38 cellular contexts compared by ENCODE assay signal in genomic region chr1:22584970-22585369, GRCh38. TPM values are rescaled to one million over a fixed set of nuclear protein-coding genes. Genes with fewer than 3 reads are reported as not detected.
"Had no signal": no experiment of that assay in that cellular context is flagged by ENCODE, and none has a peak within 500 bp of the region (broad histone marks: within the 10 kb centered on the region; RNA-seq: fewer than 3 reads in every experiment).

No MANE protein-coding gene starts in this region.

- H3K4me3 ChIP-seq: coronary artery, dorsolateral prefrontal cortex, esophagus squamous epithelium, gastroesophageal sphincter had no signal

- H3K4me3 Mint-ChIP-seq: activated CD4-positive, alpha-beta memory T cell treated with anti-CD3 and anti-CD28 coated beads, Interleukin-2, amount 10 ng/mL, durations not matched to agents 7 days and 5 days; activated CD4-positive, alpha-beta T cell treated with anti-CD3 and anti-CD28 coated beads, Interleukin-2, amount 10 ng/mL, durations not matched to agents 7 days and 5 days; activated naive CD8-positive, alpha-beta T cell; activated T-cell treated with anti-CD3 and anti-CD28 coated beads, Interleukin-2, amount 50 U/mL, for 4 hours; activated T-helper 17 cell treated with anti-CD3 and anti-CD28 coated beads, Interleukin-2, amount 50 U/mL, for 72 hours; central memory CD8-positive, alpha-beta T cell; dendritic cell treated with granulocyte-macrophage colony-stimulating factor and Interleukin-4, amounts not matched to agents 40 ng/mL and 50 ng/mL, for 4 days; T-helper 17 cell; T-helper 2 cell treated with Interferon-gamma antibody and Interleukin-4, amounts not matched to agents 5 μg/mL and 100 μg/mL, for 36 hours had no signal

- H3K27ac ChIP-seq: brain microvascular endothelial cell, coronary artery, dorsolateral prefrontal cortex, epithelial cell of prostate, esophagus squamous epithelium, gastroesophageal sphincter had no signal

- H3K36me3 ChIP-seq: brain microvascular endothelial cell, esophagus squamous epithelium, gastroesophageal sphincter had no signal

- FAIRE-seq: astrocyte, bronchial epithelial cell, endometrium, endothelial cell of umbilical vein had no signal

- ATAC-seq: activated T-cell treated with anti-CD3 and anti-CD28 coated beads, Interleukin-2, amount 50 U/mL, for 4 hours; activated T-helper 17 cell treated with anti-CD3 and anti-CD28 coated beads, Interleukin-2, amount 50 U/mL, for 72 hours; gastroesophageal sphincter; T-helper 17 cell had no signal

- H3K27ac Mint-ChIP-seq: activated CD4-positive, alpha-beta memory T cell treated with anti-CD3 and anti-CD28 coated beads, Interleukin-2, amount 10 ng/mL, durations not matched to agents 7 days and 5 days; activated CD4-positive, alpha-beta T cell treated with anti-CD3 and anti-CD28 coated beads, Interleukin-2, amount 10 ng/mL, durations not matched to agents 7 days and 5 days; activated T-helper 17 cell treated with anti-CD3 and anti-CD28 coated beads, Interleukin-2, amount 50 U/mL, for 72 hours; dendritic cell treated with granulocyte-macrophage colony-stimulating factor and Interleukin-4, amounts not matched to agents 40 ng/mL and 50 ng/mL, for 4 days; T-helper 17 cell; T-helper 2 cell treated with Interferon-gamma antibody and Interleukin-4, amounts not matched to agents 5 μg/mL and 100 μg/mL, for 36 hours had no signal

- H3K9me3 ChIP-seq: esophagus squamous epithelium, gastroesophageal sphincter had no signal

- H3K4me1 Mint-ChIP-seq: activated CD4-positive, alpha-beta memory T cell treated with anti-CD3 and anti-CD28 coated beads, Interleukin-2, amount 10 ng/mL, durations not matched to agents 7 days and 5 days; activated CD4-positive, alpha-beta T cell treated with anti-CD3 and anti-CD28 coated beads, Interleukin-2, amount 10 ng/mL, durations not matched to agents 7 days and 5 days; activated T-helper 17 cell treated with anti-CD3 and anti-CD28 coated beads, Interleukin-2, amount 50 U/mL, for 72 hours; central memory CD8-positive, alpha-beta T cell; T-helper 17 cell had no signal

- H3K36me3 Mint-ChIP-seq: activated naive CD8-positive, alpha-beta T cell had no signal

- H3K27me3 Mint-ChIP-seq: activated CD4-positive, alpha-beta memory T cell treated with anti-CD3 and anti-CD28 coated beads, Interleukin-2, amount 10 ng/mL, durations not matched to agents 7 days and 5 days; activated CD4-positive, alpha-beta T cell treated with anti-CD3 and anti-CD28 coated beads, Interleukin-2, amount 10 ng/mL, durations not matched to agents 7 days and 5 days; activated naive CD8-positive, alpha-beta T cell had no signal

- H3K4me1 ChIP-seq: esophagus squamous epithelium had no signal

- DNase-seq: activated CD4-positive, alpha-beta memory T cell treated with anti-CD3 and anti-CD28 coated beads, Interleukin-2, amount 10 ng/mL, durations not matched to agents 7 days and 5 days; activated CD4-positive, alpha-beta T cell treated with anti-CD3 and anti-CD28 coated beads for 1 hour; activated CD4-positive, alpha-beta T cell treated with anti-CD3 and anti-CD28 coated beads for 4 hours; activated CD4-positive, alpha-beta T cell treated with anti-CD3 and anti-CD28 coated beads, Interleukin-2, amount 10 ng/mL, durations not matched to agents 7 days and 5 days; activated CD4-positive, alpha-beta T cell treated with anti-CD3 and anti-CD28 coated beads, Interleukin-2, amount 50 U/mL, for 4 hours; activated CD8-positive, alpha-beta memory T cell treated with anti-CD3 and anti-CD28 coated beads, Interleukin-2, amount 50 U/mL, for 48 hours; activated effector memory CD4-positive, alpha-beta T cell treated with Interleukin-2 at 50 U/mL for 16 hours; activated gamma-delta T cell treated with Interleukin-2 at 50 U/mL for 16 hours; activated naive CD4-positive, alpha-beta T cell treated with anti-CD3 and anti-CD28 coated beads, Interleukin-2, amount 50 U/mL, for 16 hours; activated naive CD4-positive, alpha-beta T cell treated with Interleukin-2 at 50 U/mL for 16 hours; activated T-cell treated with anti-CD3 and anti-CD28 coated beads for 4 hours; activated T-cell treated with anti-CD3 and anti-CD28 coated beads, Interleukin-2, amount 50 U/mL, for 4 hours; amniotic stem cell; anterior cingulate cortex; brain microvascular endothelial cell; dorsolateral prefrontal cortex; effector memory CD4-positive, alpha-beta T cell; esophagus squamous epithelium; foreskin melanocyte; T-helper 1 cell; T-helper 17 cell; T1000 had no signal

- H3K9me3 Mint-ChIP-seq: activated CD4-positive, alpha-beta T cell treated with anti-CD3 and anti-CD28 coated beads, Interleukin-2, amount 10 ng/mL, durations not matched to agents 7 days and 5 days; activated T-cell treated with anti-CD3 and anti-CD28 coated beads, Interleukin-2, amount 50 U/mL, for 4 hours; activated T-helper 17 cell treated with anti-CD3 and anti-CD28 coated beads, Interleukin-2, amount 50 U/mL, for 72 hours; central memory CD8-positive, alpha-beta T cell; dendritic cell treated with granulocyte-macrophage colony-stimulating factor and Interleukin-4, amounts not matched to agents 40 ng/mL and 50 ng/mL, for 4 days; T-helper 2 cell treated with Interferon-gamma antibody and Interleukin-4, amounts not matched to agents 5 μg/mL and 100 μg/mL, for 36 hours had no signal

RNA-seq across cellular contexts. Expression of gene EPHA8, which starts 21.7 kb away (rescaled TPM):
- total RNA-seq: activated CD4-positive, alpha-beta memory T cell treated with anti-CD3 and anti-CD28 coated beads, Interleukin-2, amount 10 ng/mL, durations not matched to agents 7 days and 5 days; activated CD4-positive, alpha-beta T cell treated with anti-CD3 and anti-CD28 coated beads, Interleukin-2, amount 10 ng/mL, durations not matched to agents 7 days and 5 days; activated T-cell treated with anti-CD3 and anti-CD28 coated beads, Interleukin-2, amount 50 U/mL, for 4 hours; activated T-helper 17 cell treated with anti-CD3 and anti-CD28 coated beads, Interleukin-2, amount 50 U/mL, for 72 hours; bronchial epithelial cell; cardiac septum; endothelial cell of umbilical vein; fibroblast of lung; fibroblast of villous mesenchyme; glomerular endothelial cell; T-helper 17 cell had no signal
- polyA plus RNA-seq: endothelial cell of umbilical vein, fibroblast of lung had no signal

RNA-seq across cellular contexts. Expression of gene C1QA, which starts 51.5 kb away (rescaled TPM):
- total RNA-seq: activated CD4-positive, alpha-beta memory T cell treated with anti-CD3 and anti-CD28 coated beads, Interleukin-2, amount 10 ng/mL, durations not matched to agents 7 days and 5 days; activated CD4-positive, alpha-beta T cell treated with anti-CD3 and anti-CD28 coated beads, Interleukin-2, amount 10 ng/mL, durations not matched to agents 7 days and 5 days; activated T-helper 17 cell treated with anti-CD3 and anti-CD28 coated beads, Interleukin-2, amount 50 U/mL, for 72 hours; astrocyte; bronchial epithelial cell; endothelial cell of umbilical vein; fibroblast of lung; fibroblast of villous mesenchyme; glomerular endothelial cell; T-helper 17 cell had no signal
- polyA plus RNA-seq: endothelial cell of umbilical vein, fibroblast of lung had no signal

RNA-seq across cellular contexts. Expression of gene C1QC, which starts 58.5 kb away (rescaled TPM):
- total RNA-seq: activated CD4-positive, alpha-beta memory T cell treated with anti-CD3 and anti-CD28 coated beads, Interleukin-2, amount 10 ng/mL, durations not matched to agents 7 days and 5 days; activated CD4-positive, alpha-beta T cell treated with anti-CD3 and anti-CD28 coated beads, Interleukin-2, amount 10 ng/mL, durations not matched to agents 7 days and 5 days; activated T-helper 17 cell treated with anti-CD3 and anti-CD28 coated beads, Interleukin-2, amount 50 U/mL, for 72 hours; astrocyte; bronchial epithelial cell; endothelial cell of umbilical vein; fibroblast of lung; fibroblast of villous mesenchyme; glomerular endothelial cell; T-helper 17 cell had no signal
- polyA plus RNA-seq: endothelial cell of umbilical vein, fibroblast of lung had no signal
